Comparison of ENCODE assay signal across 13 cellular contexts in genomic region chr1:19559641-19560040, GRCh38.
DNase-seq lines count a peak whose midpoint lies in the region; ATAC-seq and TF ChIP-seq lines count a peak whose summit lies in the region.
"Had no signal": no experiment of that assay in that cellular context is flagged by ENCODE, and none has a peak within 500 bp of the region (broad histone marks: within the 10 kb centered on the region; RNA-seq: fewer than 3 reads in every experiment).

No MANE protein-coding gene starts in this region.

- no peaks in the 10 kb centered on the region for H3K79me2 ChIP-seq in PC-3 (ENCODE audit: low read length)

- no peaks in the 10 kb centered on the region for H3K27me3 ChIP-seq in BJ (ENCODE audit: control insufficient read depth, insufficient read depth, low read length)
- no peaks in the 10 kb centered on the region for H3K27me3 ChIP-seq in PC-3 (ENCODE audit: low read length)
- peaks cover 0 to 7% of the 10 kb centered on the region in 2 donors for H3K27me3 ChIP-seq in left lung

- H3K4me3 ChIP-seq in BJ (ENCODE audit: low read depth, low read length) = no peak overlapping the region
- no peak overlapping the region for H3K4me3 ChIP-seq in PC-3 (ENCODE audit: low read length)
- H3K4me3 ChIP-seq in left lung = no peak overlapping the region

- POLR2A ChIA-PET in BJ (lab: Charles Lee) (no interaction called here), PC-3 (lab: Charles Lee; ENCODE audit: unreplicated experiment) (interaction anchor here (0.7 kb wide), 1 partner anchor 23 kb away, joined by 6 read pairs; no protein-coding TSS in a partner anchor)

- no peaks in the 10 kb centered on the region for H3F3A ChIP-seq in PC-3 (ENCODE audit: low read length, unreplicated experiment)

- H3K9ac ChIP-seq in PC-3 (ENCODE audit: low read length) = no peak overlapping the region

- intact Hi-C loops in PC-3 (cut with micrococcal nuclease) = no loop called here
- intact Hi-C loops in left lung (cut with DNase I) = no loop called here

- no peaks in the 10 kb centered on the region for H4K20me1 ChIP-seq in PC-3 (ENCODE audit: low read length)

- ATAC-seq in PC-3 = peak; percentile 27; the same call in 1 of the 2 replicates
- peak; percentile 32 for ATAC-seq in left lung
- ATAC-seq in HG02623 (IDR thresholded peaks at IDR 0.05; ENCODE audit: unreplicated experiment) = no peak
- no peak for ATAC-seq in HG02610 (IDR thresholded peaks at IDR 0.05; ENCODE audit: unreplicated experiment)
- ATAC-seq: stimulated activated memory B cell treated with anti-CD40 and anti-IgM and Interleukin-4, amounts not matched to agents 10 μg/mL and 1 μg/mL and 100 μg/mL, for 72 hours had no signal

- no peak overlapping the region for H3K27ac ChIP-seq in PC-3 (ENCODE audit: low read length)
- H3K27ac ChIP-seq in left lung = no peak overlapping the region

- no TSS peak for BruUV-seq in PC-3 (replicated peaks; lab: Mats Ljungman, UMichigan)

- no peaks in the 10 kb centered on the region for H3K9me2 ChIP-seq in PC-3 (replicated peaks; ENCODE audit: low read length)

- no peak for TF ChIP-seq CTCF in BJ (IDR thresholded peaks at IDR 0.05; ENCODE audit: insufficient read depth, low read depth, low read length)
- no peak for TF ChIP-seq CTCF in PC-3 (conservative IDR thresholded peaks at IDR 0.05; ENCODE audit: low read depth, low read length)
- TF ChIP-seq CTCF in left lung (IDR thresholded peaks at IDR 0.05) = no peak

- H3K9me3 ChIP-seq in PC-3 (ENCODE audit: low read length) (no peaks in the 10 kb centered on the region), left lung (no peaks in the 10 kb centered on the region)

- DNase-seq in BJ (ENCODE audit: low read depth) = peak; percentile 65
- DNase-seq in PC-3 = peak; percentile 51
- DNase-seq in dedifferentiated amniotic fluid mesenchymal stem cell (ENCODE audit: extremely low spot score) = peak; percentile 60
- no peak for DNase-seq in left lung
- DNase-seq in stimulated activated CD4-positive, alpha-beta T cell treated with anti-CD3 and anti-CD28 coated beads, Interleukin-4, amount 100 ng/mL, for 4 hours = no peak
- DNase-seq in germinal center (ENCODE audit: low spot score) = no peak
- DNase-seq: CD4-positive, alpha-beta T cell; NCI-H1092 treated with DMSO at 0.1 percent for 48 hours; SHP77 treated with DMSO at 0.1 percent for 48 hours; stimulated activated CD4-positive, alpha-beta T cell treated with anti-CD3 and anti-CD28 coated beads, Interleukin-4, amount 100 ng/mL, for 1 hour had no signal

- no peak overlapping the region for H3K4me2 ChIP-seq in PC-3 (ENCODE audit: low read length)

- no peak overlapping the region for H2AFZ ChIP-seq in PC-3 (ENCODE audit: low read length)

- no peaks in the 10 kb centered on the region; the same call in 1 of the 2 replicates for H3K4me1 ChIP-seq in PC-3 (ENCODE audit: insufficient read depth, low read length)
- peaks cover 0 to 3% of the 10 kb centered on the region in 2 donors for H3K4me1 ChIP-seq in left lung

- H3K36me3 ChIP-seq in BJ (ENCODE audit: control insufficient read depth, insufficient read depth, low read length) = no peaks in the 10 kb centered on the region
- no peaks in the 10 kb centered on the region for H3K36me3 ChIP-seq in PC-3 (ENCODE audit: low read depth, low read length)
- H3K36me3 ChIP-seq in left lung = no peaks in the 10 kb centered on the region

- CTCF ChIA-PET in BJ (lab: Yijun Ruan, JAX) (interaction anchor here (1.1 kb wide), 1 partner anchor 218 kb away, joined by 3 read pairs; no protein-coding TSS in a partner anchor), PC-3 (lab: Charles Lee) (no interaction called here)

Comparison
In these comparisons a context has a peak if more than half of its experiments do, and no peak if none do; other contexts are left out.
1. DNase-seq: peak in BJ (single experiment), PC-3 (single experiment) and dedifferentiated amniotic fluid mesenchymal stem cell (single experiment); none in left lung (0 of 2), stimulated activated CD4-positive, alpha-beta T cell treated with anti-CD3 and anti-CD28 coated beads, Interleukin-4, amount 100 ng/mL, for 4 hours (0 of 2) and germinal center (single experiment).
2. ATAC-seq: peak in PC-3 (single experiment) and left lung (single experiment); none in HG02623 (single experiment) and HG02610 (single experiment).